3 cellular contexts compared by ENCODE assay signal in the genomic region with DNA sequence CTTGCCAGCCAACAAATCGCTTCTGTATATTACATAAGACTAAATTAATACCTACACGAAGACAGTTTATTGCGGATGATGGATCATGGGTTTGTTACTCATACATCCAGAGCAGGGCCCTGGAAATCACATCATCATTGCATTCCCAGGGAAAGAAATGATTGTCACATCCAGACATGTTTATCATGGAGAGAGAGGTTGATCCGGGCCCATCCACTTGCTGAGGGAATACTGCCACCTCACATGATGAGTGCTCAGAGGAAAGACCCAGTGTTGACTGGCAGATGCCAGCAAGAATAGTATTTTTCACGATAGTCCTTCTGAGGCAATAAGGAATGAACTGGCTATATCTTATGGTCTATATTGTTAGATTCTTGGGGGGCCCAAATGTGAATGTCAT.
"Had no signal": no experiment of that assay in that cellular context is flagged by ENCODE, and none has a peak within 500 bp of the region (broad histone marks: within the 10 kb centered on the region; RNA-seq: fewer than 3 reads in every experiment).

No MANE protein-coding gene starts in this region.

- H3K4me3 ChIP-seq: GM12878 had no signal

- ATAC-seq: GM12878 had no signal

- DNase-seq: GDM1, GF-D8 had no signal
